Comparison of ENCODE assay signal across 8 cellular contexts in the genomic region with DNA sequence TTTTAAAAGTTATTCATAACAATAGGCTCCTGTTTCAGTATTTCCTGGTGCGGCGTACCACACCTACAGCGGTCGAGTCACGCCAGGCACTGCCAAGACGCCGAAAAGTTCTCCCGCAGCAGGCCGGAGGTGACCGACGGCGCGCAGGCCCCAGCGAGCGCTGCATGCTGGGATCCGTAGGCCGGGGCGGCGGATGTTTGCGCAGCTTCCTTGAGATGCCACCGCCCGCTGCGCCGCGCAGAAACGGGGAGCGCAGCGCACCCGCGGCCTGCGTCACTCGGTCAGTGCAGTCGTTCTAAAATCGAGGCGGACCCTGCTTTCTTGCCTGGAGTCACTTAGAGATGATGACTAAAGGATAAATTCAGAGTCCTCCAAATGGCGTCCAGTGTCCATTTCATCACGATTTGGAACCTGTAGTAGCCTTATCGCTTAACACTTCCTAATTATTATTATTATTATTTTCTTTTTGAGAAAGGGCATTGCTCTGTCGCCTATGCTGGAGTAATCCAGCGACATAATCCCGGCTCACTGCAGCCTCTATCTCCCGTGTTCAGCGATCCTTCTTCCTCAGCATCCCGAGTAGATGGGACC. TPM values are rescaled to one million over a fixed set of nuclear protein-coding genes. Genes with fewer than 3 reads are reported as not detected.
DNase-seq lines count a peak whose midpoint lies in the region; ATAC-seq, FAIRE-seq and TF ChIP-seq lines count a peak whose summit lies in the region.

No MANE protein-coding gene starts in this region.

- no peaks in the 10 kb centered on the region for H3K27me3 ChIP-seq in right atrium auricular region

- TF ChIP-seq POLR2A in GM12892 (IDR thresholded peaks at IDR 0.05; ENCODE audit: low read depth, low read length): peak; percentile 86

- H3K36me3 ChIP-seq in right atrium auricular region: no peaks in the 10 kb centered on the region

- peak overlapping the region; percentile 87 to 89 for H3K27ac ChIP-seq in right atrium auricular region

- peak overlapping the region; percentile 55 to 80 for H3K4me3 ChIP-seq in right atrium auricular region

- no peak for TF ChIP-seq CTCF in right atrium auricular region (IDR thresholded peaks at IDR 0.05)

- H3K4me1 ChIP-seq in right atrium auricular region: peaks cover 0 to 27% of the 10 kb centered on the region in 2 donors

- DNase-seq in GM12892 (ENCODE audit: insufficient read length): peak; percentile 67
- peak; percentile 29 for DNase-seq in NCI-H1417 treated with DMSO at 0.1 percent for 48 hours (lab: John Stamatoyannopoulos, UW)
- peak; percentile 77 to 97 (median 86) for DNase-seq in T-helper 1 cell
- peak; percentile 87 for DNase-seq in amniotic stem cell (lab: John Stamatoyannopoulos, UW)
- DNase-seq in right atrium auricular region (ENCODE audit: low spot score): peak; percentile 94
- DNase-seq in pulmonary artery endothelial cell (ENCODE audit: low read depth, low spot score): peak; percentile 84
- DNase-seq in urothelium cell line (ENCODE audit: low spot score): peak; percentile 86

- FAIRE-seq in GM12892 (lab: Jason Lieb, UNC) (peak; percentile 97), urothelium cell line (lab: Jason Lieb, UNC) (no peak)

- ATAC-seq in HG02763 (IDR thresholded peaks at IDR 0.05; ENCODE audit: unreplicated experiment): peak; percentile 60

- no peaks in the 10 kb centered on the region for H3K9me3 ChIP-seq in right atrium auricular region

RNA-seq across cellular contexts. Expression of a gene that starts 1.3 kb away (rescaled TPM):
- 25.8 TPM for polyA plus RNA-seq in GM12892 (2012; ENCODE audit: missing spikeins)
- total RNA-seq in right atrium auricular region (1 to 10 TPM in 1 of 2 donors, under 1 TPM in 1; 0.24 to 1.4 TPM), pulmonary artery endothelial cell (21.3 and 35.3 TPM in 2 replicates)

RNA-seq across cellular contexts. Expression of a gene that starts 17.8 kb away (rescaled TPM):
- 15.8 TPM for polyA plus RNA-seq in GM12892 (2012; ENCODE audit: missing spikeins)
- total RNA-seq in right atrium auricular region (10 to 100 TPM; 20.3 to 36.0 TPM), pulmonary artery endothelial cell (27.6 and 41.0 TPM in 2 replicates)

Comparison
In these comparisons a context has a peak if more than half of its experiments do, and no peak if none do; other contexts are left out.
1. Peak in every context shown above with its lines: DNase-seq, ATAC-seq, H3K4me3 ChIP-seq and H3K27ac ChIP-seq.
2. DNase-seq: peak in every context shown above with its lines; median percentile 94 in right atrium auricular region; 87 in amniotic stem cell; 86 in T-helper 1 cell; 86 in urothelium cell line; 84 in pulmonary artery endothelial cell; 67 in GM12892; 29 in NCI-H1417 treated with DMSO at 0.1 percent for 48 hours.